Comparison of ENCODE assay signal across 16 cellular contexts in the genomic region with DNA sequence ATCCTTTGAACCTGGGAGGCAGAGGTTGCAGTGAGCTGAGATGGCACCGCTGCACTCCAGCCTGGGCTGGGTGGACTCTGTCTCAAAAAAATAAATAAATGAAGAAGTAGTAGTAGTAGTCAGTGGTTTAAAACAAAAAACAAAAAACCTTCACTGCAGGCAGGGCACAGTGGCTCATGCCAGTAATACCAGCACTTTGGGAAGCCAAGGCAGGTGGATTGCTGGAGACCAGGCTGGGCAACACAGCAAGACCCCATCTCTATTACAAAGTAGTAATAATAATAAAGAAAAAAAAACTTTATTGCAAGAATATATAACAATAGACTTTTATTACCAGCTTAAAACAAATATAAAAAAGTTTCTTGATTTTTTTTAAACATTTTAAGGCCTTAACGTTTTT. TPM values are rescaled to one million over a fixed set of nuclear protein-coding genes. Genes with fewer than 3 reads are reported as not detected.
DNase-seq lines count a peak whose midpoint lies in the region; ATAC-seq and TF ChIP-seq lines count a peak whose summit lies in the region.
"Had no signal": no experiment of that assay in that cellular context is flagged by ENCODE, and none has a peak within 500 bp of the region (broad histone marks: within the 10 kb centered on the region; RNA-seq: fewer than 3 reads in every experiment).

No MANE protein-coding gene starts in this region.

- H3K36me3 Mint-ChIP-seq in CD14-positive monocyte = peaks cover 21 to 43% of the 10 kb centered on the region in 2 donors
- H3K36me3 Mint-ChIP-seq in stimulated activated effector memory CD8-positive, alpha-beta T cell treated with anti-CD3 and anti-CD28 coated beads, Interleukin-12 subunit alpha, Interleukin-12 subunit beta, amount 100 ng/mL, for 72 hours = peaks cover 54% of the 10 kb centered on the region

- no peak for TF ChIP-seq POLR2A in esophagus muscularis mucosa (IDR thresholded peaks at IDR 0.05; ENCODE audit: low read depth)

- 78% methylated on average over 2 of the region's 2 CpGs for WGBS in esophagus muscularis mucosa

- H3K27me3 ChIP-seq in dorsolateral prefrontal cortex (no peaks in the 10 kb centered on the region), upper lobe of right lung (no peaks in the 10 kb centered on the region), esophagus muscularis mucosa (no peaks in the 10 kb centered on the region)

- TF ChIP-seq EP300 in esophagus muscularis mucosa (IDR thresholded peaks at IDR 0.05) = no peak

- H3K4me1 ChIP-seq in HEK293 (ENCODE audit: control insufficient read depth, insufficient read depth, low read length) = 0 out of 2 replicates have a peak, but pooled peaks cover 3% of the 10 kb centered on the region
- H3K4me1 ChIP-seq in upper lobe of right lung = peaks cover 61% of the 10 kb centered on the region
- H3K4me1 ChIP-seq in esophagus muscularis mucosa = peaks cover 20 to 68% (median 51%) of the 10 kb centered on the region in 4 donors

- no peak for DNase-seq in CD14-positive monocyte (ENCODE audit: low spot score)
- no peak for DNase-seq in dorsolateral prefrontal cortex
- DNase-seq in stimulated activated effector memory CD8-positive, alpha-beta T cell treated with anti-CD3 and anti-CD28 coated beads, Interleukin-12 subunit alpha, Interleukin-12 subunit beta, amount 100 ng/mL, for 72 hours (ENCODE audit: low spot score in 2 of 2) = no peak
- DNase-seq in activated naive CD4-positive, alpha-beta T cell treated with anti-CD3 and anti-CD28 coated beads, Interleukin-2, amount 50 U/mL, for 16 hours = no peak
- no peak for DNase-seq in upper lobe of right lung
- DNase-seq in esophagus muscularis mucosa (ENCODE audit: extremely low spot score) = no peak
- DNase-seq: CD4-positive, alpha-beta memory T cell; DMS79; MV-4-11; NCI-H1417; NCI-H187 treated with DMSO at 0.1 percent for 48 hours; NCI-H446 treated with DMSO at 0.1 percent for 48 hours; NCI-H748 treated with DMSO at 0.1 percent for 48 hours; OCI-M1 had no signal

- H3K4me3 ChIP-seq in HEK293 (ENCODE audit: low read depth, low read length) (no peak overlapping the region), dorsolateral prefrontal cortex (no peak overlapping the region), upper lobe of right lung (no peak overlapping the region), esophagus muscularis mucosa (no peak overlapping the region)

- intact Hi-C loops in CD14-positive monocyte (cut with micrococcal nuclease) = no loop called here
- intact Hi-C loops in dorsolateral prefrontal cortex (cut with DNase I) = loop anchor here in 1 of 2 donors (5.0 kb wide), 1 partner anchor 137 kb away; a partner anchor contains a TSS
- intact Hi-C loops in upper lobe of right lung (cut with DNase I) = no loop called here
- intact Hi-C loops in esophagus muscularis mucosa (cut with DNase I) = no loop called here

- H3K9me3 ChIP-seq in HEK293 (ENCODE audit: control insufficient read depth, insufficient read depth, low read depth, low read length) (no peaks in the 10 kb centered on the region), upper lobe of right lung (no peaks in the 10 kb centered on the region), esophagus muscularis mucosa (no peaks in the 10 kb centered on the region)

- TF ChIP-seq CTCF in CD14-positive monocyte (IDR thresholded peaks at IDR 0.05) (no peak), HEK293 (tag by site-specific recombination; IDR thresholded peaks at IDR 0.05) (no peak), dorsolateral prefrontal cortex (IDR thresholded peaks at IDR 0.05 in 54 of 56, conservative IDR thresholded peaks at IDR 0.05 in 2 of 56; ENCODE audit: low read depth in 1 of 56, partially characterized antibody in 56 of 56) (no peak), upper lobe of right lung (IDR thresholded peaks at IDR 0.05) (no peak), esophagus muscularis mucosa (IDR thresholded peaks at IDR 0.05) (no peak)

- peaks cover 0 to 2% (median 0%) of the 10 kb centered on the region in 3 donors for H3K27me3 Mint-ChIP-seq in CD14-positive monocyte (ENCODE audit: low read depth in 3 of 3)
- H3K27me3 Mint-ChIP-seq: CD4-positive, alpha-beta memory T cell; IgD-negative memory B cell had no signal

- CTCF ChIA-PET in HEK293 (lab: Yijun Ruan, JAX) = interaction anchor here (0.6 to 3.8 kb wide), 7 partner anchors 9 to 437 kb away, joined by 3 to 20 read pairs (median 3); no protein-coding TSS in a partner anchor

- ATAC-seq in stimulated activated effector memory CD8-positive, alpha-beta T cell treated with anti-CD3 and anti-CD28 coated beads, Interleukin-12 subunit alpha, Interleukin-12 subunit beta, amount 100 ng/mL, for 72 hours = no peak
- no peak for ATAC-seq in upper lobe of right lung

- peak overlapping the region in 5 of 7 donors; percentile 56 to 92 (median 87) for H3K27ac Mint-ChIP-seq in CD14-positive monocyte
- H3K27ac Mint-ChIP-seq in stimulated activated effector memory CD8-positive, alpha-beta T cell treated with anti-CD3 and anti-CD28 coated beads, Interleukin-12 subunit alpha, Interleukin-12 subunit beta, amount 100 ng/mL, for 72 hours = peak overlapping the region; percentile 69

- H3K36me3 ChIP-seq in HEK293 (ENCODE audit: control insufficient read depth in 2 of 2, insufficient read depth in 1 of 2, low read length in 2 of 2) (peaks cover 3 to 15% of the 10 kb centered on the region in 2 experiments), upper lobe of right lung (peaks cover 5% of the 10 kb centered on the region), esophagus muscularis mucosa (peaks cover 0 to 22% (median 4%) of the 10 kb centered on the region in 4 donors)

- H3K27ac ChIP-seq in HEK293 (ENCODE audit: extremely low read depth, low read depth, low read length) (no peak overlapping the region), dorsolateral prefrontal cortex (peak overlapping the region in 50 of 59 donors; percentile 15 to 100 (median 98)), upper lobe of right lung (no peak overlapping the region), esophagus muscularis mucosa (replicated peaks in 1 of 4) (no peak overlapping the region)

- POLR2A ChIA-PET in HEK293 (lab: Yijun Ruan, JAX) = no interaction called here

- H3K4me1 Mint-ChIP-seq in CD14-positive monocyte = peaks cover 68% of the 10 kb centered on the region
- H3K4me1 Mint-ChIP-seq in stimulated activated effector memory CD8-positive, alpha-beta T cell treated with anti-CD3 and anti-CD28 coated beads, Interleukin-12 subunit alpha, Interleukin-12 subunit beta, amount 100 ng/mL, for 72 hours = peaks cover 31% of the 10 kb centered on the region

- no peak overlapping the region for H3K4me3 Mint-ChIP-seq in CD14-positive monocyte
- H3K4me3 Mint-ChIP-seq in stimulated activated effector memory CD8-positive, alpha-beta T cell treated with anti-CD3 and anti-CD28 coated beads, Interleukin-12 subunit alpha, Interleukin-12 subunit beta, amount 100 ng/mL, for 72 hours = peak overlapping the region; percentile 0

- peaks cover 0 to 2% (median 0%) of the 10 kb centered on the region in 7 donors for H3K9me3 Mint-ChIP-seq in CD14-positive monocyte
- H3K9me3 Mint-ChIP-seq in stimulated activated effector memory CD8-positive, alpha-beta T cell treated with anti-CD3 and anti-CD28 coated beads, Interleukin-12 subunit alpha, Interleukin-12 subunit beta, amount 100 ng/mL, for 72 hours = no peaks in the 10 kb centered on the region
- H3K9me3 Mint-ChIP-seq: CD4-positive, alpha-beta memory T cell; IgD-negative memory B cell had no signal

TF ChIP-seq in HEK293, 187 proteins besides CTCF, POLR2A, EP300 and RAD21:
- TF ChIP-seq OVOL3 (tag by site-specific recombination; IDR thresholded peaks at IDR 0.05) (no peak), ZNF121 (tag by site-specific recombination; IDR thresholded peaks at IDR 0.05) (peak; percentile 59)

RNA-seq across cellular contexts. Expression of a gene that starts 13.8 kb away (rescaled TPM):
- polyA plus RNA-seq in CD14-positive monocyte = 10 to 100 TPM in 1 of 2 donors, 1 to 10 TPM in 1; 8.9 to 10.1 TPM
- 100 to 1,000 TPM in 7 of 120 experiments, 10 to 100 TPM in 113; 54.3 to 112 (median 74.8) TPM for total RNA-seq in dorsolateral prefrontal cortex
- total RNA-seq in upper lobe of right lung = 78.1 TPM
- total RNA-seq in esophagus muscularis mucosa = 100 to 1,000 TPM in 1 of 4 donors, 10 to 100 TPM in 3; 52.3 to 111 (median 79.0) TPM

RNA-seq across cellular contexts. Expression of a gene that starts 35.8 kb away (rescaled TPM):
- 100 to 1,000 TPM; 233 to 243 TPM for polyA plus RNA-seq in CD14-positive monocyte
- total RNA-seq in dorsolateral prefrontal cortex (100 to 1,000 TPM; 120 to 287 (median 172) TPM), upper lobe of right lung (303 TPM), esophagus muscularis mucosa (100 to 1,000 TPM; 115 to 164 (median 129) TPM)

Comparison
In these comparisons a context has a peak if more than half of its experiments do, and no peak if none do; other contexts are left out.
1. H3K27ac ChIP-seq: peak in dorsolateral prefrontal cortex (50 of 59); none in HEK293 (single experiment), upper lobe of right lung (single experiment) and esophagus muscularis mucosa (0 of 4).